Comparison of ENCODE assay signal across 1 cellular context in genomic region chr18:69840445-69840844, GRCh38.
TF ChIP-seq lines count a peak whose summit lies in the region.

No MANE protein-coding gene starts in this region.

TF ChIP-seq in IMR-90, 13 proteins besides CTCF, POLR2A, EP300 and RAD21:
- TF ChIP-seq FOS (IDR thresholded peaks at IDR 0.05; ENCODE audit: low read depth, low read length) (0 out of 2 replicates have a peak, but pooled peaks have one; percentile 49), RFX5 (IDR thresholded peaks at IDR 0.05; ENCODE audit: low read depth, low read length) (no peak)
